27 cellular contexts compared by ENCODE assay signal in the genomic region with DNA sequence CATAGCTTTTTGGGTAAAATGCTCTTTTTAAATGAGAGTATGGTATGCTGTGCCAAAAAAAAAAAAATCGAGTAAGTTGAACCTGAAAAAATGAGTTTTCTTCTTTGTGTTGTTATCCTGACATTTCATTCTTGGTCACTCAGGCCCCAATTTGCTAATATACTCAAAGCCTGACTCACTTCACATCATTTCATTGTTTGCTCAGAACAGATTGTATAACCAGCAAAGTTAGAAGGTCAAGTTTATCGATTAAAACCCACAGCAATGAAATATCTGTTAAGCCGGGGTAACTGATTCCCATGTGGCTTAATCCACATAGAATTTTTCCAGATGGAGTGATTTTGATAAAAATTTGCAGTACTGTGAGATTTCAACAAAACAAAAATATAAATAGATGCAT.
"Had no signal": no experiment of that assay in that cellular context is flagged by ENCODE, and none has a peak within 500 bp of the region (broad histone marks: within the 10 kb centered on the region; RNA-seq: fewer than 3 reads in every experiment).

No MANE protein-coding gene starts in this region.

- H3K27ac ChIP-seq: coronary artery, esophagus squamous epithelium, left ventricle myocardium inferior, parathyroid adenoma, suprapubic skin, transverse colon, upper lobe of right lung, uterus had no signal

- H3K27me3 ChIP-seq: esophagus squamous epithelium, suprapubic skin, transverse colon, upper lobe of right lung, uterus had no signal

- DNase-seq: dermis blood vessel endothelial cell; effector memory CD4-positive, alpha-beta T cell; erythroblast; esophagus squamous epithelium; head of caudate nucleus; kidney; left cardiac atrium; left ventricle myocardium inferior; natural killer cell; occipital lobe; stimulated activated CD4-positive, alpha-beta T cell treated with anti-CD3 and anti-CD28 coated beads, Interleukin-12 subunit alpha, Interleukin-12 subunit beta, amount 100 ng/mL, for 4 hours; stimulated activated CD4-positive, alpha-beta T cell treated with anti-CD3 and anti-CD28 coated beads, Interleukin-1b, Interleukin-23, amount 100 ng/mL, for 48 hours; stimulated activated CD4-positive, alpha-beta T cell treated with anti-CD3 and anti-CD28 coated beads, Interleukin-4, amount 100 ng/mL, for 1 hour; stimulated activated CD8-positive, alpha-beta memory T cell treated with anti-CD3 and anti-CD28 coated beads, Interleukin-4, amount 100 ng/mL, for 48 hours; stimulated activated naive CD4-positive, alpha-beta T cell; stimulated activated naive CD8-positive, alpha-beta T cell treated with anti-CD3 and anti-CD28 coated beads, Interleukin-15, amount 100 ng/mL, for 72 hours; transverse colon; upper lobe of right lung; uterus had no signal

- H3K9ac ChIP-seq: parathyroid adenoma had no signal

- H2AFZ ChIP-seq: parathyroid adenoma had no signal

- H3K4me2 ChIP-seq: smooth muscle cell had no signal

- H3K27me3 Mint-ChIP-seq: memory B cell; progenitor cell of endocrine pancreas; stimulated activated naive CD8-positive, alpha-beta T cell treated with anti-CD3 and anti-CD28 coated beads, Interleukin-15, amount 100 ng/mL, for 72 hours had no signal

- H3K4me1 ChIP-seq: esophagus squamous epithelium, left ventricle myocardium inferior, parathyroid adenoma, suprapubic skin, transverse colon, upper lobe of right lung, uterus had no signal

- H3K36me3 ChIP-seq: esophagus squamous epithelium, left ventricle myocardium inferior, suprapubic skin, transverse colon, upper lobe of right lung, uterus had no signal

- ATAC-seq: left cardiac atrium; natural killer cell; sciatic nerve; stimulated activated naive CD8-positive, alpha-beta T cell treated with anti-CD3 and anti-CD28 coated beads, Interleukin-15, amount 100 ng/mL, for 72 hours; upper lobe of right lung had no signal

- H3K4me1 Mint-ChIP-seq: memory B cell; natural killer cell; stimulated activated naive CD8-positive, alpha-beta T cell treated with anti-CD3 and anti-CD28 coated beads, Interleukin-15, amount 100 ng/mL, for 72 hours had no signal

- H3K27ac Mint-ChIP-seq: memory B cell; natural killer cell; progenitor cell of endocrine pancreas; stimulated activated naive CD8-positive, alpha-beta T cell treated with anti-CD3 and anti-CD28 coated beads, Interleukin-15, amount 100 ng/mL, for 72 hours had no signal

- H3K36me3 Mint-ChIP-seq: memory B cell had no signal

- H3K4me3 Mint-ChIP-seq: memory B cell; natural killer cell; stimulated activated naive CD8-positive, alpha-beta T cell treated with anti-CD3 and anti-CD28 coated beads, Interleukin-15, amount 100 ng/mL, for 72 hours had no signal

- H3K4me3 ChIP-seq: coronary artery, esophagus squamous epithelium, left ventricle myocardium inferior, lung, smooth muscle cell, suprapubic skin, transverse colon, upper lobe of right lung, uterus had no signal

- H3K9me3 ChIP-seq: esophagus squamous epithelium, left ventricle myocardium inferior, suprapubic skin, transverse colon, upper lobe of right lung, uterus had no signal

- H3K79me2 ChIP-seq: parathyroid adenoma had no signal
